In the genomic region with DNA sequence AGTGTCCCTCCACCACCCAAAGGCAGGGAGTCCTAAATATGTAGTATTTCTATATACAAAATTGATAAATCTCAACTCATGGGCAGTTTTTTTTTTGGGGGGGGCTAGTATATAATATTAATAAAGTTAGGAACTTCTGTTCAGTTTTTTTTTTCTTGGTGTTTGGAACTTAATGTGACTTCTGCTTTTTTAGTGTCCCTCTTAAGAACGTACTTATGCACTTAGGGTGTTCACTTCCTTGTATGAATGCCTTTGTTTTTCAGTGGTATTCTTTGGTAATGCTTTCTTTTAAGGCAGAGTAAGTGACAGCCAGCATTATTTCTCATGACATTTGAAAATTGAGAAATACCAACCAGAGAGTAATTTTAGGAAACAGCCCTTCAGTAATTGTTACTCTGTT, we compare ENCODE assay signal across 8 cellular contexts. TPM values are rescaled to one million over a fixed set of nuclear protein-coding genes. Genes with fewer than 3 reads are reported as not detected.
DNase-seq lines count a peak whose midpoint lies in the region; ATAC-seq and TF ChIP-seq lines count a peak whose summit lies in the region.
"Had no signal": no experiment of that assay in that cellular context is flagged by ENCODE, and none has a peak within 500 bp of the region (broad histone marks: within the 10 kb centered on the region; RNA-seq: fewer than 3 reads in every experiment).

No MANE protein-coding gene starts in this region.

- peak overlapping the region; percentile 49 for H3K4me2 ChIP-seq in neural cell (ENCODE audit: low read length)

- no peak overlapping the region for H3K27ac Mint-ChIP-seq in activated CD8-positive, alpha-beta T cell treated with anti-CD3 and anti-CD28 coated beads for 36 hours

- no peaks in the 10 kb centered on the region for H3K79me2 ChIP-seq in neural cell (replicated peaks; ENCODE audit: insufficient read depth, low read length)

- no peaks in the 10 kb centered on the region for H3F3A ChIP-seq in neural cell (ENCODE audit: insufficient read depth, low read length, poor library complexity, severe bottlenecking)

- CTCF ChIA-PET in activated CD8-positive, alpha-beta T cell treated with anti-CD3 and anti-CD28 coated beads for 36 hours (lab: Charles Lee): interaction anchor here (0.9 to 1.2 kb wide), 4 partner anchors 23 to 206 kb away, joined by 3 to 5 read pairs (median 4); no protein-coding TSS in a partner anchor

- H3K4me3 Mint-ChIP-seq in activated CD8-positive, alpha-beta T cell treated with anti-CD3 and anti-CD28 coated beads for 36 hours: peak overlapping the region; percentile 95

- peak overlapping the region; percentile 92 for H3K4me3 ChIP-seq in GM06990 (replicated peaks; ENCODE audit: low read depth, low read length)
- H3K4me3 ChIP-seq in Jurkat, Clone E6-1 (ENCODE audit: low read length): peak overlapping the region; percentile 99
- H3K4me3 ChIP-seq in neural cell (ENCODE audit: low read length): peak overlapping the region; percentile 75

- DNase-seq in GM06990 (ENCODE audit: extremely low read depth, insufficient read length) (peak; percentile 53), NCI-H128 (lab: John Stamatoyannopoulos, UW; ENCODE audit: unreplicated experiment) (no peak), iPS-NIHi7 (ENCODE audit: extremely low spot score) (no peak)
- no peak for DNase-seq in Jurkat, Clone E6-1 (ENCODE audit: low read depth, low spot score)
- no peak for DNase-seq in activated CD8-positive, alpha-beta T cell treated with anti-CD3 and anti-CD28 coated beads for 36 hours
- no peak for DNase-seq in activated CD4-positive, alpha-beta T cell treated with anti-CD3 and anti-CD28 coated beads, Interleukin-2, amount 50 U/mL, for 1 hour

- H3K27me3 Mint-ChIP-seq in activated CD8-positive, alpha-beta T cell treated with anti-CD3 and anti-CD28 coated beads for 36 hours: peaks cover 2% of the 10 kb centered on the region

- no peak overlapping the region for H2AFZ ChIP-seq in neural cell (ENCODE audit: low read depth, low read length)

- H3K9ac ChIP-seq in neural cell (ENCODE audit: low read length): no peak overlapping the region

- TF ChIP-seq RAD21 in neural cell (conservative IDR thresholded peaks at IDR 0.05): no peak

- no peak overlapping the region for H3K27ac ChIP-seq in neural cell (ENCODE audit: low read length)
- H3K27ac ChIP-seq: foreskin keratinocyte had no signal

- no peaks in the 10 kb centered on the region for H3K27me3 ChIP-seq in GM06990 (replicated peaks; ENCODE audit: control insufficient read depth, insufficient read depth, low read length)
- H3K27me3 ChIP-seq in neural cell (ENCODE audit: insufficient read depth, low read depth, low read length): no peaks in the 10 kb centered on the region
- H3K27me3 ChIP-seq: foreskin keratinocyte had no signal

- no peaks in the 10 kb centered on the region for H3K9me3 ChIP-seq in neural cell (ENCODE audit: low read length)

- TF ChIP-seq EP300 in neural cell (conservative IDR thresholded peaks at IDR 0.05; ENCODE audit: poor library complexity, severe bottlenecking): no peak

- no peak for TF ChIP-seq CTCF in GM06990 (IDR thresholded peaks at IDR 0.05; ENCODE audit: insufficient read depth, low read length, poor library complexity, severe bottlenecking)
- no peak for TF ChIP-seq CTCF in activated CD8-positive, alpha-beta T cell treated with anti-CD3 and anti-CD28 coated beads for 36 hours (IDR thresholded peaks at IDR 0.05)
- no peak for TF ChIP-seq CTCF in neural cell (IDR thresholded peaks at IDR 0.05; ENCODE audit: poor library complexity, severe bottlenecking)

- H3K4me1 Mint-ChIP-seq in activated CD8-positive, alpha-beta T cell treated with anti-CD3 and anti-CD28 coated beads for 36 hours (ENCODE audit: low read depth): peaks cover 34% of the 10 kb centered on the region

- no peaks in the 10 kb centered on the region for H4K20me1 ChIP-seq in neural cell (ENCODE audit: insufficient read depth)

- H3K36me3 Mint-ChIP-seq in activated CD8-positive, alpha-beta T cell treated with anti-CD3 and anti-CD28 coated beads for 36 hours (ENCODE audit: low read depth): peaks cover 6% of the 10 kb centered on the region

- no peak for ATAC-seq in activated CD8-positive, alpha-beta T cell treated with anti-CD3 and anti-CD28 coated beads for 36 hours
- ATAC-seq: foreskin keratinocyte had no signal

- intact Hi-C loops in activated CD8-positive, alpha-beta T cell treated with anti-CD3 and anti-CD28 coated beads for 36 hours (cut with micrococcal nuclease): loop anchor here (5.0 kb wide), 1 partner anchor 205 kb away; no protein-coding TSS in a partner anchor

- H3K9me2 ChIP-seq in neural cell (ENCODE audit: insufficient read depth, low read length): no peaks in the 10 kb centered on the region

- peaks cover 2% of the 10 kb centered on the region for H3K9me3 Mint-ChIP-seq in activated CD8-positive, alpha-beta T cell treated with anti-CD3 and anti-CD28 coated beads for 36 hours

- H3K36me3 ChIP-seq in GM06990 (ENCODE audit: control insufficient read depth, insufficient read depth, low read length): no peaks in the 10 kb centered on the region
- H3K36me3 ChIP-seq in neural cell (ENCODE audit: insufficient read depth, low read length): no peaks in the 10 kb centered on the region

- POLR2A ChIA-PET in activated CD8-positive, alpha-beta T cell treated with anti-CD3 and anti-CD28 coated beads for 36 hours (lab: Charles Lee): interaction anchor here (0.8 kb wide), 1 partner anchor 57 kb away, joined by 3 read pairs; no protein-coding TSS in a partner anchor

TF ChIP-seq in neural cell, 6 proteins besides CTCF, POLR2A, EP300 and RAD21:
- no peak for TF ChIP-seq TAF1 (IDR thresholded peaks at IDR 0.05; ENCODE audit: low read depth)
- TF ChIP-seq MXI1 (conservative IDR thresholded peaks at IDR 0.05; ENCODE audit: poor library complexity, severe bottlenecking): no peak
- TF ChIP-seq SMC3 (conservative IDR thresholded peaks at IDR 0.05; ENCODE audit: poor library complexity): no peak
- no peak for TF ChIP-seq EZH2 (IDR thresholded peaks at IDR 0.05; ENCODE audit: borderline replicate concordance, insufficient read depth, low read length, poor library complexity, severe bottlenecking)
- no peak for TF ChIP-seq POLR2AphosphoS5 (IDR thresholded peaks at IDR 0.05)
- TF ChIP-seq REST (IDR thresholded peaks at IDR 0.05; ENCODE audit: borderline replicate concordance): no peak
TF ChIP-seq in neural cell: peak in this region for 0.

RNA-seq across cellular contexts. Expression of gene GRK3, which starts 2.3 kb away (rescaled TPM):
- 37.7 TPM for polyA plus RNA-seq in Jurkat, Clone E6-1 (2012; ENCODE audit: insufficient read depth, insufficient read length)
- 10 to 100 TPM; 26.3 to 26.7 TPM for total RNA-seq in activated CD8-positive, alpha-beta T cell treated with anti-CD3 and anti-CD28 coated beads for 36 hours
- polyA plus RNA-seq in neural cell: 9.8 and 11.4 TPM in 2 replicates
- 27.5 and 33.1 TPM in 2 replicates for polyA minus RNA-seq in neural cell
